In the genomic region with DNA sequence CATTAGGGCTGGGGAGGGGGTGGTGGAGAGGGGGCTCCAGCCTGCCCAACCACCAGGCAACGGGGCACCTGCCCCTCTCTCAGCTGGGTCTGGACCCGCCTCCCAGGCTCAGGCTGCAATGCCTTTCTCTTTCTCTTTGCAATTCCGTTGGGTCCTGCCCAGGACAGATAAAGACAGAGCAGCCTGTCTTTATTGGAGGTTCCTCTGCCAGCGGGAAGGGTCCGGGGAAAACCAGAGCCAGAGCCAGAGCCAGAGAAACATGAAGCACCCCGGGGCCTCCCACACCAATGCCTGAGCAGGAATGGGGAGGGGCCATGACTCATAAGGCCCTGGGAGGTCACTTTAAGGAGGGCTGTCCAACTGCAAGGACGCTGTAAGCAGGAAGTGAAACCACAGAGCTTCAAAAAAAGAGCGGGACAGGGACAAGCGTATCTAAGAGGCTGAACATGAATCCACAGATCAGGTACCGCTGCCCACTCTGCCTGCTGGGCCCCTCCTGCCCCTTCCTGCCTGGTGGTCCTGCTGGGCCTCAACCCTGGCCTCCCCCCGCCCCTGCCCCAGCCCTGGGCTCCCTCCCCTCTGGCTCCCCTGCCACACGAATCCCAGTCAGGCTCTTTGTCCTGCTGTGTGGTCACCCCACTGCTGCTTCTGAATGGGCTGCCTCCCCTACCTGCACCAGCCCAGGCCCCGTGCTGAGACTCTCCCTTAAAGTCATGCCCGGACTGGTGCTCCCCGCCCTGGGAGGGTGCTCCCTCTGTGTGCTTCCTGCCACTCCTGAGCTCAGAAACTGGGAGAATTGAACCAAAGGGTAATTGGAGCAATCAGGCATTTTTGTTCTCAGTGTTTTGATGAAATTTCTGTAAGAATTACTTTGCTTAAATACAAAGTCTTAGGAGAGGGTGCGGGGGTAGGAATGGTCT, we compare ENCODE assay signal across 8 cellular contexts. TPM values are rescaled to one million over a fixed set of nuclear protein-coding genes. Genes with fewer than 3 reads are reported as not detected.
DNase-seq lines count a peak whose midpoint lies in the region; ATAC-seq and TF ChIP-seq lines count a peak whose summit lies in the region.

A gene (plus strand): TSS at position 340 of the 920 bp plus-strand sequence. CDS start 107 bp downstream, at position 447.

- peaks cover 0 to 3% (median 3%) of the 10 kb centered on the region in 3 donors for H3K9me3 Mint-ChIP-seq in T-cell

- no peak within 1 kb of the TSS; the same call in 1 of the 2 replicates for H3K27ac ChIP-seq in HL-60 (replicated peaks)

- H3K4me3 ChIP-seq in HL-60 (replicated peaks; ENCODE audit: insufficient read depth, low read length) (no peak within 1 kb of the TSS), retinal pigment epithelial cell (ENCODE audit: low read length) (peak within 1 kb of the TSS; percentile 31)

- H3K4me1 Mint-ChIP-seq in T-cell, result peaks cover 25 to 47% (median 36%) of the 10 kb centered on the region in 3 donors

- TF ChIP-seq CTCF in HL-60 (IDR thresholded peaks at IDR 0.05; ENCODE audit: insufficient read depth, low read length) (no peak), retinal pigment epithelial cell (conservative IDR thresholded peaks at IDR 0.05; ENCODE audit: low read depth, low read length) (no peak)

- CTCF ChIA-PET in T-cell (lab: Charles Lee), result interaction anchor here in 1 of 2 donors (0.6 kb wide), 1 partner anchor 28 kb away, joined by 3 read pairs; no protein-coding TSS in a partner anchor

- peak; percentile 54 for TF ChIP-seq POLR2A in GM19099 (IDR thresholded peaks at IDR 0.05; ENCODE audit: extremely low read depth, insufficient read length, low read depth)

- peak within 1 kb of the TSS; percentile 61 to 78 for H3K27ac Mint-ChIP-seq in T-cell

- no peaks in the 10 kb centered on the region for H3K27me3 ChIP-seq in HL-60 (ENCODE audit: insufficient read depth, poor library complexity, severe bottlenecking)

- peak within 1 kb of the TSS; percentile 71 to 79 (median 79) for H3K4me3 Mint-ChIP-seq in T-cell

- DNase-seq in AG20443 (ENCODE audit: low spot score) (peak; percentile 92), HL-60 (ENCODE audit: low read depth in 1 of 2, low spot score in 1 of 2) (peak; percentile 80 to 83), T-cell (peak; percentile 22 to 76 (median 48)), amniotic stem cell (lab: John Stamatoyannopoulos, UW) (peak; percentile 88), hepatic stellate cell (ENCODE audit: low spot score) (peak; percentile 97), retinal pigment epithelial cell (ENCODE audit: low read depth) (peak; percentile 83), NCI-H2171 treated with DMSO at 0.1 percent for 48 hours (lab: John Stamatoyannopoulos, UW) (no peak)

- peak; percentile 46 to 70 (median 54) for ATAC-seq in T-cell (replicated peaks in 1 of 4)

- H3K36me3 Mint-ChIP-seq in T-cell, result no peaks in the 10 kb centered on the region

- POLR2A ChIA-PET in T-cell (lab: Charles Lee), result no interaction called here

- H3K27me3 Mint-ChIP-seq in T-cell, result no peaks in the 10 kb centered on the region

RNA-seq across cellular contexts. Expression of the gene that starts here (rescaled TPM):
- 1 to 10 TPM; 1.4 to 2.4 (median 1.9) TPM for total RNA-seq in T-cell
